Comparison of ENCODE assay signal across 18 cellular contexts in the genomic region with DNA sequence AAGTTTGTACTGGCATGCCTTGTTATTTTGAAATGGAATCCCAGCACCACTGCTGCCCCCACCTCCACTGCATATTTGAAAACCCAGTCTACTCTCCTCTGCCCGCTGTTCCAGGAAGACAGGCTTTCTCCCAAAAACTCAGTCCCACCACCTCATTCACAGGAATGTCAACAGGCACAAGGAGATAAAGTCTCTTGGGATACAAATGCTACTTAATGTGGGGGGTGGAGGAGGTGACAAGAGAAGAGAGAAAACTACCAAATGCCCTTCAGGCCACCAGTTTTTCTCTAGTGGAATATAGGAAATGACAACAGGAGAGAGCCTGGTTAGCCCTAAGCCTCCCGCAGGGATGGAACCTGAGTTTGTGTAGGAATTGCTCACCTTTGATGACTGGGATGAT. TPM values are rescaled to one million over a fixed set of nuclear protein-coding genes. Genes with fewer than 3 reads are reported as not detected.
A peak's percentile ranks its signal among the peaks of the same experiment; 100 is the strongest.
DNase-seq lines count a peak whose midpoint lies in the region; ATAC-seq and TF ChIP-seq lines count a peak whose summit lies in the region.
"Had no signal": no experiment of that assay in that cellular context is flagged by ENCODE, and none has a peak within 500 bp of the region (broad histone marks: within the 10 kb centered on the region; RNA-seq: fewer than 3 reads in every experiment).

No MANE protein-coding gene starts in this region.

- no peak overlapping the region for H4K5ac ChIP-seq in mesendoderm (ENCODE audit: low read length)

- H3K4me3 Mint-ChIP-seq in activated naive CD8-positive, alpha-beta T cell, result peak overlapping the region; percentile 17
- no peak overlapping the region for H3K4me3 Mint-ChIP-seq in activated naive CD8-positive, alpha-beta T cell treated with anti-CD3 and anti-CD28 coated beads for 36 hours
- peak overlapping the region; percentile 59 for H3K4me3 Mint-ChIP-seq in activated T-helper 17 cell treated with anti-CD3 and anti-CD28 coated beads, Interleukin-2, amount 50 U/mL, for 72 hours
- H3K4me3 Mint-ChIP-seq in type B pancreatic cell, result peak overlapping the region; percentile 91
- H3K4me3 Mint-ChIP-seq: activated naive CD8-positive, alpha-beta T cell treated with anti-CD3 and anti-CD28 coated beads, Interleukin-2, amount 50 U/mL, for 24 hours had no signal

- no peak overlapping the region for H3K27ac Mint-ChIP-seq in activated naive CD8-positive, alpha-beta T cell
- H3K27ac Mint-ChIP-seq in activated naive CD8-positive, alpha-beta T cell treated with anti-CD3 and anti-CD28 coated beads for 36 hours, result no peak overlapping the region
- H3K27ac Mint-ChIP-seq in activated T-helper 17 cell treated with anti-CD3 and anti-CD28 coated beads, Interleukin-2, amount 50 U/mL, for 72 hours, result no peak overlapping the region
- peak overlapping the region; percentile 61 for H3K27ac Mint-ChIP-seq in type B pancreatic cell
- H3K27ac Mint-ChIP-seq: activated naive CD8-positive, alpha-beta T cell treated with anti-CD3 and anti-CD28 coated beads, Interleukin-2, amount 50 U/mL, for 24 hours; activated T-helper 1 cell treated with anti-CD3 and anti-CD28 coated beads, Interleukin-12 subunit alpha, Interleukin-12 subunit beta, Interleukin-2, Interleukin-4 antibody, amounts not matched to agents 30 ng/mL and 10 ng/mL and 1 ng/mL, durations not matched to agents 14 hours and 24 hours and 36 hours; stimulated activated naive CD8-positive, alpha-beta T cell treated with anti-CD3 and anti-CD28 coated beads, Interleukin-15, Interleukin-2, amounts not matched to agents 100 ng/mL and 50 ng/mL, for 24 hours had no signal

- H3K79me2 ChIP-seq in mesendoderm (ENCODE audit: control insufficient read depth, insufficient read depth, low read length), result peaks cover 38% of the 10 kb centered on the region
- H3K79me2 ChIP-seq: parathyroid adenoma had no signal

- H3K18ac ChIP-seq in mesendoderm (ENCODE audit: low read length), result peak overlapping the region; percentile 55

- H3K23ac ChIP-seq in mesendoderm (ENCODE audit: low read length), result no peak overlapping the region

- H2BK120ac ChIP-seq in mesendoderm (ENCODE audit: low read depth, low read length), result peak overlapping the region; percentile 29

- no peak overlapping the region for H3K4me3 ChIP-seq in mesendoderm (ENCODE audit: low read length)
- H3K4me3 ChIP-seq: GM12878 had no signal

- peaks cover 18% of the 10 kb centered on the region for H3K4me1 ChIP-seq in mesendoderm (ENCODE audit: control insufficient read depth, low read depth, low read length)
- H3K4me1 ChIP-seq: parathyroid adenoma had no signal

- peak overlapping the region; percentile 95 for H2BK5ac ChIP-seq in mesendoderm (ENCODE audit: low read length)

- no CpG with 5 or more reads among the region's 2 CpGs for WGBS in mesendoderm (ENCODE audit: extremely low coverage, insufficient coverage, low lambda C conversion rate)

- H3K36me3 ChIP-seq in mesendoderm (ENCODE audit: control insufficient read depth, insufficient read depth, low read length), result no peaks in the 10 kb centered on the region
- H3K36me3 ChIP-seq: left lung, upper lobe of right lung had no signal

- H3K27me3 Mint-ChIP-seq in activated naive CD8-positive, alpha-beta T cell, result peaks cover 29% of the 10 kb centered on the region
- H3K27me3 Mint-ChIP-seq in activated naive CD8-positive, alpha-beta T cell treated with anti-CD3 and anti-CD28 coated beads for 36 hours, result peaks cover 68% of the 10 kb centered on the region
- H3K27me3 Mint-ChIP-seq in activated T-helper 17 cell treated with anti-CD3 and anti-CD28 coated beads, Interleukin-2, amount 50 U/mL, for 72 hours, result peaks cover 66% of the 10 kb centered on the region
- H3K27me3 Mint-ChIP-seq in type B pancreatic cell, result peaks cover 73% of the 10 kb centered on the region

- H3K4ac ChIP-seq in mesendoderm (ENCODE audit: low read depth, low read length), result no peak overlapping the region

- H3K9me3 Mint-ChIP-seq in activated naive CD8-positive, alpha-beta T cell (ENCODE audit: low read depth), result no peaks in the 10 kb centered on the region
- H3K9me3 Mint-ChIP-seq in activated naive CD8-positive, alpha-beta T cell treated with anti-CD3 and anti-CD28 coated beads for 36 hours, result no peaks in the 10 kb centered on the region
- H3K9me3 Mint-ChIP-seq in activated T-helper 17 cell treated with anti-CD3 and anti-CD28 coated beads, Interleukin-2, amount 50 U/mL, for 72 hours, result peaks cover 5% of the 10 kb centered on the region
- H3K9me3 Mint-ChIP-seq in type B pancreatic cell, result peaks cover 11% of the 10 kb centered on the region
- H3K9me3 Mint-ChIP-seq: activated T-helper 1 cell treated with anti-CD3 and anti-CD28 coated beads, Interleukin-12 subunit alpha, Interleukin-12 subunit beta, Interleukin-2, Interleukin-4 antibody, amounts not matched to agents 30 ng/mL and 10 ng/mL and 1 ng/mL, durations not matched to agents 14 hours and 24 hours and 36 hours had no signal

- no peaks in the 10 kb centered on the region for H3K27me3 ChIP-seq in mesendoderm (ENCODE audit: insufficient read depth, low read length, poor library complexity)

- peaks cover 10% of the 10 kb centered on the region for H3K4me1 Mint-ChIP-seq in activated naive CD8-positive, alpha-beta T cell (ENCODE audit: low read depth)
- peaks cover 7% of the 10 kb centered on the region for H3K4me1 Mint-ChIP-seq in activated naive CD8-positive, alpha-beta T cell treated with anti-CD3 and anti-CD28 coated beads for 36 hours
- no peaks in the 10 kb centered on the region for H3K4me1 Mint-ChIP-seq in activated T-helper 17 cell treated with anti-CD3 and anti-CD28 coated beads, Interleukin-2, amount 50 U/mL, for 72 hours
- peaks cover 41% of the 10 kb centered on the region for H3K4me1 Mint-ChIP-seq in type B pancreatic cell (ENCODE audit: unreplicated experiment)

- peaks cover 14% of the 10 kb centered on the region for H3K79me1 ChIP-seq in mesendoderm (ENCODE audit: low read length)

- H4K8ac ChIP-seq in mesendoderm (ENCODE audit: low read depth, low read length), result no peak overlapping the region

- H3K36me3 Mint-ChIP-seq in activated naive CD8-positive, alpha-beta T cell, result no peaks in the 10 kb centered on the region
- H3K36me3 Mint-ChIP-seq in activated naive CD8-positive, alpha-beta T cell treated with anti-CD3 and anti-CD28 coated beads for 36 hours, result no peaks in the 10 kb centered on the region
- no peaks in the 10 kb centered on the region for H3K36me3 Mint-ChIP-seq in activated T-helper 17 cell treated with anti-CD3 and anti-CD28 coated beads, Interleukin-2, amount 50 U/mL, for 72 hours (ENCODE audit: low read depth)
- peaks cover 3% of the 10 kb centered on the region for H3K36me3 Mint-ChIP-seq in type B pancreatic cell

- H3K56ac ChIP-seq in mesendoderm (ENCODE audit: low read length), result peak overlapping the region; percentile 90

- peak overlapping the region; percentile 82 for H3K9ac ChIP-seq in mesendoderm (ENCODE audit: low read length)
- H3K9ac ChIP-seq: parathyroid adenoma had no signal

- H2AK5ac ChIP-seq in mesendoderm (ENCODE audit: low read length), result peak overlapping the region; percentile 94

- no peak for DNase-seq in activated naive CD8-positive, alpha-beta T cell treated with anti-CD3 and anti-CD28 coated beads for 36 hours
- peak; percentile 74 for DNase-seq in mesendoderm
- no peak for DNase-seq in type B pancreatic cell (ENCODE audit: extremely low spot score, unreplicated experiment)
- no peak for DNase-seq in glomerular visceral epithelial cell (ENCODE audit: extremely low spot score)
- DNase-seq: activated CD4-positive, CD25-positive, alpha-beta regulatory T cell treated with anti-CD3 and anti-CD28 coated beads, Interleukin-2, amount 50 U/mL, for 72 hours; foreskin melanocyte had no signal

- no peak for ATAC-seq in activated T-helper 17 cell treated with anti-CD3 and anti-CD28 coated beads, Interleukin-2, amount 50 U/mL, for 72 hours (replicated peaks)
- ATAC-seq in HG03175 (IDR thresholded peaks at IDR 0.05; ENCODE audit: unreplicated experiment) (no peak), HG02970 (IDR thresholded peaks at IDR 0.05; ENCODE audit: low FRiP score, unreplicated experiment) (no peak)

- H3K4me2 ChIP-seq in mesendoderm (ENCODE audit: low read length), result peak overlapping the region; percentile 73

- TF ChIP-seq CTCF in type B pancreatic cell (conservative IDR thresholded peaks at IDR 0.05), result no peak

- no peak overlapping the region for H2BK15ac ChIP-seq in mesendoderm (replicated peaks; ENCODE audit: low read depth)

- peak overlapping the region; percentile 66 for H3K27ac ChIP-seq in mesendoderm (ENCODE audit: low read depth, low read length)
- H3K27ac ChIP-seq: left lung, parathyroid adenoma, SK-N-MC, upper lobe of right lung had no signal

RNA-seq across cellular contexts. Expression of gene COL13A1, which starts 1.0 kb away (rescaled TPM):
- total RNA-seq in activated naive CD8-positive, alpha-beta T cell treated with anti-CD3 and anti-CD28 coated beads for 36 hours, result not detected
- total RNA-seq in activated T-helper 17 cell treated with anti-CD3 and anti-CD28 coated beads, Interleukin-2, amount 50 U/mL, for 72 hours, result not detected
- 14.4 TPM for polyA plus RNA-seq in mesendoderm (2013, experiment 1 of 2)
- 14.6 TPM for polyA plus RNA-seq in mesendoderm (2013, experiment 2 of 2)
- total RNA-seq in type B pancreatic cell (ENCODE audit: low replicate concordance), result 0.43 and 18.6 TPM in 2 replicates
- total RNA-seq: activated T-helper 1 cell treated with anti-CD3 and anti-CD28 coated beads, Interleukin-12 subunit alpha, Interleukin-12 subunit beta, Interleukin-2, Interleukin-4 antibody, amounts not matched to agents 30 ng/mL and 10 ng/mL and 1 ng/mL, durations not matched to agents 14 hours and 24 hours and 36 hours; GM12878 had no signal
